ENCODE assay signal across 22 cellular contexts in genomic region chr12:14988035-14988434, GRCh38. TPM values are rescaled to one million over a fixed set of nuclear protein-coding genes. Genes with fewer than 3 reads are reported as not detected.
"Had no signal": no experiment of that assay in that cellular context is flagged by ENCODE, and none has a peak within 500 bp of the region (broad histone marks: within the 10 kb centered on the region; RNA-seq: fewer than 3 reads in every experiment).

No MANE protein-coding gene starts in this region.

- H3K36me3 Mint-ChIP-seq: memory B cell had no signal

- H3K27me3 Mint-ChIP-seq: activated CD4-positive, alpha-beta memory T cell treated with anti-CD3 and anti-CD28 coated beads, Interleukin-2, amount 10 ng/mL, durations not matched to agents 7 days and 5 days; memory B cell; stimulated activated naive B cell treated with anti-CD40 and anti-IgM and Interleukin-4, amounts not matched to agents 10 μg/mL and 1 μg/mL and 100 μg/mL, for 72 hours had no signal

- H3K27ac Mint-ChIP-seq: activated CD4-positive, alpha-beta memory T cell treated with anti-CD3 and anti-CD28 coated beads, Interleukin-2, amount 10 ng/mL, durations not matched to agents 7 days and 5 days; naive thymus-derived CD4-positive, alpha-beta T cell; stimulated activated naive B cell treated with anti-CD40 and anti-IgM and Interleukin-4, amounts not matched to agents 10 μg/mL and 1 μg/mL and 100 μg/mL, for 72 hours had no signal

- H3K36me3 ChIP-seq: esophagus squamous epithelium, thyroid gland had no signal

- H3K27me3 ChIP-seq: esophagus squamous epithelium, thyroid gland had no signal

- H3K4me3 Mint-ChIP-seq: activated CD4-positive, alpha-beta memory T cell treated with anti-CD3 and anti-CD28 coated beads, Interleukin-2, amount 10 ng/mL, durations not matched to agents 7 days and 5 days; activated T-cell treated with anti-CD3 and anti-CD28 coated beads, Interleukin-2, amount 50 U/mL, for 4 hours; memory B cell; naive thymus-derived CD4-positive, alpha-beta T cell; stimulated activated naive B cell treated with anti-CD40 and anti-IgM and Interleukin-4, amounts not matched to agents 10 μg/mL and 1 μg/mL and 100 μg/mL, for 72 hours had no signal

- H3K4me3 ChIP-seq: esophagus squamous epithelium, mucosa of descending colon, thyroid gland had no signal

- H3K9ac ChIP-seq: parathyroid adenoma had no signal

- H3K9me3 ChIP-seq: esophagus squamous epithelium, mucosa of descending colon, thyroid gland had no signal

- DNase-seq: activated CD4-positive, alpha-beta memory T cell treated with anti-CD3 and anti-CD28 coated beads, Interleukin-2, amount 10 ng/mL, durations not matched to agents 7 days and 5 days; activated CD4-positive, alpha-beta T cell treated with anti-CD3 and anti-CD28 coated beads for 4 hours; activated effector memory CD4-positive, alpha-beta T cell treated with Interleukin-2 at 50 U/mL for 16 hours; activated naive CD4-positive, alpha-beta T cell treated with anti-CD3 and anti-CD28 coated beads, Interleukin-2, amount 50 U/mL, for 16 hours; activated T-cell treated with anti-CD3 and anti-CD28 coated beads, Interleukin-2, amount 50 U/mL, for 4 hours; effector CD4-positive, alpha-beta T cell; esophagus squamous epithelium; foreskin fibroblast; glutamatergic neuron; hypothalamus; left ventricle myocardium superior; mucosa of descending colon; naive thymus-derived CD4-positive, alpha-beta T cell; retina; stimulated activated CD4-positive, alpha-beta T cell treated with anti-CD3 and anti-CD28 coated beads, Interleukin-2, amount 100 ng/mL, for 48 hours; stimulated activated naive B cell treated with anti-CD40 and anti-IgM and Interleukin-4, amounts not matched to agents 10 μg/mL and 1 μg/mL and 100 μg/mL, for 72 hours; thyroid gland had no signal

- H3K27ac ChIP-seq: esophagus squamous epithelium, parathyroid adenoma, thyroid gland had no signal

- ATAC-seq: activated T-cell treated with anti-CD3 and anti-CD28 coated beads, Interleukin-2, amount 50 U/mL, for 4 hours; left ventricle myocardium superior; mucosa of descending colon; naive thymus-derived CD4-positive, alpha-beta T cell; stimulated activated naive B cell treated with anti-CD40 and anti-IgM and Interleukin-4, amounts not matched to agents 10 μg/mL and 1 μg/mL and 100 μg/mL, for 72 hours had no signal

- H3K4me1 ChIP-seq: esophagus squamous epithelium, parathyroid adenoma had no signal

RNA-seq across cellular contexts. Expression of gene PDE6H, which starts 15.2 kb away (rescaled TPM):
- total RNA-seq: activated CD4-positive, alpha-beta memory T cell treated with anti-CD3 and anti-CD28 coated beads, Interleukin-2, amount 10 ng/mL, durations not matched to agents 7 days and 5 days; activated T-cell treated with anti-CD3 and anti-CD28 coated beads, Interleukin-2, amount 50 U/mL, for 4 hours; cardiac septum; esophagus squamous epithelium; kidney epithelial cell; left ventricle myocardium superior; thyroid gland; urinary bladder had no signal
